Comparison of ENCODE assay signal across 13 cellular contexts in the genomic region with DNA sequence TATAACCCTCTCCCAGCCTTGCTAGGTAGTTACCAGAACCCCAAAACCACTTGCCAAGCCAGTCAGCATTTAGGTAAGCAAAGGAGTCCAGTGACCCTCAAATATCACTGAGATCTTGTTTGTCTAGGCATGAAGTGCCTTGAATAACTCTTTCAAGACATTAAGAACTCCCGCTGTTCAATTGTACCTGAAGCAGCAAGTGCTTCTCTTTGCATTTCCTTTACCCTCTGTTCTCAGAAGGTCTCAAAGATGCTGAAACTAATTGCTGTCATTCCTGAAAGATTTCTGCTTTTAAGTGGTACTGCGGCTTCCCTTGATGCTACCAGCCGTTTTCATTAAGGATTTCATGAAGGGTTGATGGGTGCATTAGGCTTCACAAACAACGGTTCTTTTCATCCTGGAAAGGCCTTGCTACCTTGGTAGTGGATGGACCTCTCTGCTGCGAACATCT.
DNase-seq lines count a peak whose midpoint lies in the region; ATAC-seq and TF ChIP-seq lines count a peak whose summit lies in the region.
"Had no signal": no experiment of that assay in that cellular context is flagged by ENCODE, and none has a peak within 500 bp of the region (broad histone marks: within the 10 kb centered on the region; RNA-seq: fewer than 3 reads in every experiment).

No MANE protein-coding gene starts in this region.

- H3K4me3 ChIP-seq in endodermal cell (ENCODE audit: low read length) (no peak overlapping the region), osteoblast (ENCODE audit: insufficient read depth, low read length) (no peak overlapping the region), OCI-LY7 (ENCODE audit: low read depth, low read length, poor library complexity, severe bottlenecking) (no peak overlapping the region)
- H3K4me3 ChIP-seq: ovary had no signal

- H3K79me2 ChIP-seq in osteoblast (ENCODE audit: insufficient read depth, low read length) (no peaks in the 10 kb centered on the region), OCI-LY7 (ENCODE audit: insufficient read depth, low read depth, low read length) (no peaks in the 10 kb centered on the region)

- POLR2A ChIA-PET in OCI-LY7 (lab: Charles Lee): no interaction called here

- H3K4me1 ChIP-seq in endodermal cell (ENCODE audit: control insufficient read depth, insufficient read depth, low read length) (peaks cover 9% of the 10 kb centered on the region), osteoblast (ENCODE audit: insufficient read depth, low read length) (peaks cover 9% of the 10 kb centered on the region), OCI-LY7 (ENCODE audit: insufficient read depth, low read length, poor library complexity, severe bottlenecking) (peaks cover 7% of the 10 kb centered on the region)

- H3K27ac ChIP-seq in endodermal cell (ENCODE audit: low read depth, low read length): no peak overlapping the region
- H3K27ac ChIP-seq in osteoblast (ENCODE audit: low read depth, low read length): no peak overlapping the region
- no peak overlapping the region for H3K27ac ChIP-seq in OCI-LY7 (ENCODE audit: low read depth, low read length, poor library complexity, severe bottlenecking)
- H3K27ac ChIP-seq: C4-2B, ovary had no signal

- H3K27ac Mint-ChIP-seq in endodermal cell: no peak overlapping the region

- H4K20me1 ChIP-seq in osteoblast (ENCODE audit: insufficient read depth, low read length): no peaks in the 10 kb centered on the region
- H4K20me1 ChIP-seq in OCI-LY7 (ENCODE audit: insufficient read depth, low read length): no peaks in the 10 kb centered on the region

- WGBS in endodermal cell (ENCODE audit: insufficient coverage in 1 of 2, insufficient read length in 1 of 2), 2 experiments: 48 to 66% methylated on average over 4 to 5 of the region's 5 CpGs

- H3K27me3 Mint-ChIP-seq in endodermal cell (ENCODE audit: insufficient read depth): no peaks in the 10 kb centered on the region

- peaks cover 2% of the 10 kb centered on the region for H3K36me3 Mint-ChIP-seq in endodermal cell (ENCODE audit: low read depth)

- H3K4me2 ChIP-seq in osteoblast (ENCODE audit: insufficient read depth, low read length) (peak overlapping the region; percentile 82), OCI-LY7 (ENCODE audit: low read length) (no peak overlapping the region)
- H3K4me2 ChIP-seq: SK-N-SH had no signal

- no peak overlapping the region for H3K9ac ChIP-seq in endodermal cell (ENCODE audit: extremely low read depth, low read length, poor library complexity, severe bottlenecking)
- H3K9ac ChIP-seq: SK-N-SH had no signal

- peaks cover 42% of the 10 kb centered on the region for H3K4me1 Mint-ChIP-seq in endodermal cell

- intact Hi-C loops in OCI-LY7 (cut with micrococcal nuclease; ENCODE audit: unreplicated experiment): no loop called here

- DNase-seq in DMS79 (lab: John Stamatoyannopoulos, UW): peak; percentile 78
- DNase-seq in NCI-H2227 (lab: John Stamatoyannopoulos, UW; ENCODE audit: unreplicated experiment): peak; percentile 51
- DNase-seq in endodermal cell: peak; percentile 74
- no peak for DNase-seq in osteoblast (ENCODE audit: insufficient read length, low spot score, missing footprints)
- DNase-seq in stimulated activated naive CD4-positive, alpha-beta T cell (lab: John Stamatoyannopoulos, UW): no peak
- DNase-seq in OCI-LY7 (ENCODE audit: low spot score): no peak
- DNase-seq: GF-D8, ovary, PC-3, SK-N-SH had no signal

- H3K4me3 Mint-ChIP-seq in endodermal cell: no peak overlapping the region

- TF ChIP-seq CTCF in endodermal cell (conservative IDR thresholded peaks at IDR 0.05) (no peak), osteoblast (IDR thresholded peaks at IDR 0.05; ENCODE audit: extremely low read depth, low read depth, low read length) (no peak), OCI-LY7 (conservative IDR thresholded peaks at IDR 0.05; ENCODE audit: low read length) (no peak)

- CTCF ChIA-PET in OCI-LY7 (lab: Charles Lee; ENCODE audit: unreplicated experiment): no interaction called here

- H3K9me2 ChIP-seq in OCI-LY7 (ENCODE audit: insufficient read depth, low read length): no peaks in the 10 kb centered on the region
- H3K9me2 ChIP-seq: SK-N-SH had no signal

- H3K9me3 Mint-ChIP-seq in endodermal cell: peaks cover 10% of the 10 kb centered on the region

- H3K9me3 ChIP-seq in endodermal cell (ENCODE audit: control insufficient read depth, low read length) (peaks cover 6% of the 10 kb centered on the region), osteoblast (ENCODE audit: low read depth, low read length) (no peaks in the 10 kb centered on the region), OCI-LY7 (ENCODE audit: low read length) (no peaks in the 10 kb centered on the region)
- H3K9me3 ChIP-seq: ovary, SK-N-SH had no signal

- H2AFZ ChIP-seq in osteoblast (ENCODE audit: low read length) (peak overlapping the region; percentile 86), OCI-LY7 (ENCODE audit: low read length) (no peak overlapping the region)

- H3K36me3 ChIP-seq in endodermal cell (ENCODE audit: control insufficient read depth, insufficient read depth, low read length): no peaks in the 10 kb centered on the region
- no peaks in the 10 kb centered on the region for H3K36me3 ChIP-seq in osteoblast (ENCODE audit: insufficient read depth, low read length)
- H3K36me3 ChIP-seq in OCI-LY7 (ENCODE audit: insufficient read depth, low read length): no peaks in the 10 kb centered on the region
- H3K36me3 ChIP-seq: ovary had no signal

- BruUV-seq in OCI-LY7 (replicated peaks; lab: Mats Ljungman, UMichigan): no TSS peak

- H3K27me3 ChIP-seq in endodermal cell (ENCODE audit: control insufficient read depth, insufficient read depth, low read length, poor library complexity, severe bottlenecking): no peaks in the 10 kb centered on the region
- H3K27me3 ChIP-seq in osteoblast (ENCODE audit: insufficient read depth, low read length): no peaks in the 10 kb centered on the region
- H3K27me3 ChIP-seq: ovary had no signal

- ATAC-seq in GM19467 (IDR thresholded peaks at IDR 0.05; ENCODE audit: unreplicated experiment) (no peak), GM19035 (IDR thresholded peaks at IDR 0.05; ENCODE audit: unreplicated experiment) (no peak)

Comparison
In these comparisons a context has a peak if more than half of its experiments do, and no peak if none do; other contexts are left out.
1. DNase-seq: peak in DMS79 (single experiment), NCI-H2227 (single experiment) and endodermal cell (single experiment); none in osteoblast (single experiment), stimulated activated naive CD4-positive, alpha-beta T cell (0 of 6) and OCI-LY7 (single experiment).